14 cellular contexts compared by ENCODE assay signal in genomic region chr5:60516688-60517087, GRCh38.
DNase-seq lines count a peak whose midpoint lies in the region; ATAC-seq and TF ChIP-seq lines count a peak whose summit lies in the region.
"Had no signal": no experiment of that assay in that cellular context is flagged by ENCODE, and none has a peak within 500 bp of the region (broad histone marks: within the 10 kb centered on the region; RNA-seq: fewer than 3 reads in every experiment).

No MANE protein-coding gene starts in this region.

- H3K27ac ChIP-seq in esophagus muscularis mucosa (replicated peaks in 1 of 4) (peak overlapping the region; percentile 88 to 91 (median 90)), sigmoid colon (peak overlapping the region; percentile 69 to 85 (median 76))

- no peak overlapping the region for H3K27ac Mint-ChIP-seq in stimulated activated naive CD8-positive, alpha-beta T cell treated with anti-CD3 and anti-CD28 coated beads, Interleukin-15, amount 100 ng/mL, for 72 hours
- H3K27ac Mint-ChIP-seq: CD4-positive, alpha-beta T cell; IgD-negative memory B cell had no signal

- H3K4me3 ChIP-seq in esophagus muscularis mucosa (no peak overlapping the region), sigmoid colon (no peak overlapping the region)

- H3K4me3 Mint-ChIP-seq in stimulated activated naive CD8-positive, alpha-beta T cell treated with anti-CD3 and anti-CD28 coated beads, Interleukin-15, amount 100 ng/mL, for 72 hours: no peak overlapping the region
- H3K4me3 Mint-ChIP-seq: B cell; CD4-positive, alpha-beta T cell; IgD-negative memory B cell had no signal

- peak; percentile 23 for ATAC-seq in stimulated activated naive CD8-positive, alpha-beta T cell treated with anti-CD3 and anti-CD28 coated beads, Interleukin-15, amount 100 ng/mL, for 72 hours
- no peak for ATAC-seq in stimulated activated naive CD8-positive, alpha-beta T cell treated with anti-CD3 and anti-CD28 coated beads, Interleukin-15, Interleukin-2, amounts not matched to agents 100 U/mL and 50 U/mL, for 24 hours
- no peak for ATAC-seq in GM19395 (IDR thresholded peaks at IDR 0.05; ENCODE audit: unreplicated experiment)

- H3K36me3 ChIP-seq in esophagus muscularis mucosa (no peaks in the 10 kb centered on the region), sigmoid colon (no peaks in the 10 kb centered on the region)

- H3K4me1 Mint-ChIP-seq in stimulated activated naive CD8-positive, alpha-beta T cell treated with anti-CD3 and anti-CD28 coated beads, Interleukin-15, amount 100 ng/mL, for 72 hours: peaks cover 10% of the 10 kb centered on the region

- intact Hi-C loops in esophagus muscularis mucosa (cut with DNase I): no loop called here
- intact Hi-C loops in sigmoid colon (cut with DNase I): no loop called here

- H3K4me1 ChIP-seq in esophagus muscularis mucosa (peaks cover 36 to 70% (median 61%) of the 10 kb centered on the region in 4 donors), sigmoid colon (peaks cover 0 to 59% (median 46%) of the 10 kb centered on the region in 4 donors)

- H3K27me3 ChIP-seq in esophagus muscularis mucosa (no peaks in the 10 kb centered on the region), sigmoid colon (no peaks in the 10 kb centered on the region)

- TF ChIP-seq POLR2A in esophagus muscularis mucosa (IDR thresholded peaks at IDR 0.05; ENCODE audit: low read depth) (no peak), sigmoid colon (IDR thresholded peaks at IDR 0.05) (no peak)

- no peak for DNase-seq in stimulated activated naive CD8-positive, alpha-beta T cell treated with anti-CD3 and anti-CD28 coated beads, Interleukin-15, amount 100 ng/mL, for 72 hours
- DNase-seq in stimulated activated naive CD8-positive, alpha-beta T cell treated with anti-CD3 and anti-CD28 coated beads, Interleukin-15, Interleukin-2, amounts not matched to agents 100 U/mL and 50 U/mL, for 24 hours: no peak
- DNase-seq in esophagus muscularis mucosa (ENCODE audit: extremely low spot score) (no peak), sigmoid colon (no peak), DMS 273 treated with DMSO at 0.1 percent for 48 hours (lab: John Stamatoyannopoulos, UW) (no peak), AML-193 (lab: John Stamatoyannopoulos, UW) (no peak)
- DNase-seq: ACHN; C1 segment of cervical spinal cord; CD4-positive, alpha-beta T cell; DND-41; GDM1 had no signal

- TF ChIP-seq EP300 in esophagus muscularis mucosa (IDR thresholded peaks at IDR 0.05): no peak
- no peak for TF ChIP-seq EP300 in sigmoid colon (IDR thresholded peaks at IDR 0.05)

- TF ChIP-seq CTCF in esophagus muscularis mucosa (IDR thresholded peaks at IDR 0.05) (no peak), sigmoid colon (IDR thresholded peaks at IDR 0.05) (no peak)

- H3K9me3 ChIP-seq in esophagus muscularis mucosa: no peaks in the 10 kb centered on the region
- no peaks in the 10 kb centered on the region for H3K9me3 ChIP-seq in sigmoid colon

- H3K9me3 Mint-ChIP-seq in stimulated activated naive CD8-positive, alpha-beta T cell treated with anti-CD3 and anti-CD28 coated beads, Interleukin-15, amount 100 ng/mL, for 72 hours: no peaks in the 10 kb centered on the region
- H3K9me3 Mint-ChIP-seq: CD4-positive, alpha-beta T cell; IgD-negative memory B cell had no signal

- no peaks in the 10 kb centered on the region for H3K27me3 Mint-ChIP-seq in stimulated activated naive CD8-positive, alpha-beta T cell treated with anti-CD3 and anti-CD28 coated beads, Interleukin-15, amount 100 ng/mL, for 72 hours
- H3K27me3 Mint-ChIP-seq: B cell, IgD-negative memory B cell had no signal

- 89% methylated on average over 2 of the region's 2 CpGs for WGBS in esophagus muscularis mucosa
- 72 to 87% methylated on average over 2 of the region's 2 CpGs for WGBS in sigmoid colon, 2 donors
